ENCODE assay signal across 27 cellular contexts in genomic region chr22:33510429-33510904, GRCh38.
"Had no signal": no experiment of that assay in that cellular context is flagged by ENCODE, and none has a peak within 500 bp of the region (broad histone marks: within the 10 kb centered on the region; RNA-seq: fewer than 3 reads in every experiment).

No MANE protein-coding gene starts in this region.

- H3K27me3 Mint-ChIP-seq: naive thymus-derived CD4-positive, alpha-beta T cell; stimulated activated naive CD8-positive, alpha-beta T cell treated with anti-CD3 and anti-CD28 coated beads, Interleukin-15, Interleukin-2, amounts not matched to agents 100 ng/mL and 50 ng/mL, for 24 hours; type B pancreatic cell had no signal

- FAIRE-seq: islet of Langerhans, kidney had no signal

- H3K4me1 Mint-ChIP-seq: immature natural killer cell; naive thymus-derived CD4-positive, alpha-beta T cell; stimulated activated effector memory CD8-positive, alpha-beta T cell treated with anti-CD3 and anti-CD28 coated beads, Interleukin-12 subunit alpha, Interleukin-12 subunit beta, amount 100 ng/mL, for 72 hours had no signal

- H3K27me3 ChIP-seq: spleen, suprapubic skin, tibial artery, uterus had no signal

- H3K36me3 ChIP-seq: lower lobe of right lung, spleen, suprapubic skin, thoracic aorta, tibial artery, uterus had no signal

- ATAC-seq: left ventricle myocardium superior; lower lobe of right lung; naive thymus-derived CD4-positive, alpha-beta T cell; psoas muscle; sciatic nerve; stimulated activated effector memory CD8-positive, alpha-beta T cell treated with anti-CD3 and anti-CD28 coated beads, Interleukin-12 subunit alpha, Interleukin-12 subunit beta, amount 100 ng/mL, for 72 hours had no signal

- H3K36me3 Mint-ChIP-seq: naive thymus-derived CD4-positive, alpha-beta T cell; stimulated activated effector memory CD8-positive, alpha-beta T cell treated with anti-CD3 and anti-CD28 coated beads, Interleukin-12 subunit alpha, Interleukin-12 subunit beta, amount 100 ng/mL, for 72 hours; type B pancreatic cell had no signal

- H3K4me1 ChIP-seq: lower lobe of right lung, parathyroid adenoma, spleen, suprapubic skin, tibial artery, uterus had no signal

- H3K79me2 ChIP-seq: parathyroid adenoma had no signal

- H2AFZ ChIP-seq: parathyroid adenoma had no signal

- H3K4me3 ChIP-seq: lower lobe of right lung, psoas muscle, skin epidermis, spleen, suprapubic skin, thoracic aorta, tibial artery, uterus had no signal

- H3K4me3 Mint-ChIP-seq: immature natural killer cell; naive thymus-derived CD4-positive, alpha-beta T cell; nephron; neural crest cell; stimulated activated effector memory CD8-positive, alpha-beta T cell treated with anti-CD3 and anti-CD28 coated beads, Interleukin-12 subunit alpha, Interleukin-12 subunit beta, amount 100 ng/mL, for 72 hours; stimulated activated naive CD8-positive, alpha-beta T cell treated with anti-CD3 and anti-CD28 coated beads, Interleukin-15, Interleukin-2, amounts not matched to agents 100 ng/mL and 50 ng/mL, for 24 hours; type B pancreatic cell had no signal

- DNase-seq: head of caudate nucleus; hypothalamus; immature natural killer cell; kidney; left ventricle myocardium superior; lower lobe of right lung; mammary epithelial cell; mesenchymal stem cell; naive thymus-derived CD4-positive, alpha-beta T cell; nucleus accumbens; psoas muscle; spleen; stimulated activated CD4-positive, alpha-beta T cell treated with anti-CD3 and anti-CD28 coated beads, Interleukin-4, amount 100 ng/mL, for 24 hours; stimulated activated naive CD4-positive, alpha-beta T cell; tibial artery; uterus had no signal

- H3K9ac ChIP-seq: parathyroid adenoma had no signal

- H3K27ac Mint-ChIP-seq: immature natural killer cell; naive thymus-derived CD4-positive, alpha-beta T cell; nephron; stimulated activated effector memory CD8-positive, alpha-beta T cell treated with anti-CD3 and anti-CD28 coated beads, Interleukin-12 subunit alpha, Interleukin-12 subunit beta, amount 100 ng/mL, for 72 hours; stimulated activated naive CD8-positive, alpha-beta T cell treated with anti-CD3 and anti-CD28 coated beads, Interleukin-15, Interleukin-2, amounts not matched to agents 100 ng/mL and 50 ng/mL, for 24 hours; type B pancreatic cell had no signal

- H3K27ac ChIP-seq: lower lobe of right lung, parathyroid adenoma, psoas muscle, skin epidermis, spleen, suprapubic skin, thoracic aorta, tibial artery, uterus had no signal

- H3K9me3 Mint-ChIP-seq: immature natural killer cell; naive thymus-derived CD4-positive, alpha-beta T cell; nephron; neural crest cell; stimulated activated naive CD8-positive, alpha-beta T cell treated with anti-CD3 and anti-CD28 coated beads, Interleukin-15, Interleukin-2, amounts not matched to agents 100 ng/mL and 50 ng/mL, for 24 hours; type B pancreatic cell had no signal

- H3K9me3 ChIP-seq: lower lobe of right lung, psoas muscle, spleen, suprapubic skin, thoracic aorta, tibial artery, uterus had no signal
